ENCODE assay signal across 1 cellular context in genomic region chr22:46390652-46391301, GRCh38.
A peak's percentile ranks its signal among the peaks of the same experiment; 100 is the strongest.
TF ChIP-seq lines count a peak whose summit lies in the region.

No MANE protein-coding gene starts in this region.

TF ChIP-seq in HepG2, 621 proteins besides CTCF, POLR2A, EP300 and RAD21 (continued from another document and continues in another):
- TF ChIP-seq, protein P1, sequence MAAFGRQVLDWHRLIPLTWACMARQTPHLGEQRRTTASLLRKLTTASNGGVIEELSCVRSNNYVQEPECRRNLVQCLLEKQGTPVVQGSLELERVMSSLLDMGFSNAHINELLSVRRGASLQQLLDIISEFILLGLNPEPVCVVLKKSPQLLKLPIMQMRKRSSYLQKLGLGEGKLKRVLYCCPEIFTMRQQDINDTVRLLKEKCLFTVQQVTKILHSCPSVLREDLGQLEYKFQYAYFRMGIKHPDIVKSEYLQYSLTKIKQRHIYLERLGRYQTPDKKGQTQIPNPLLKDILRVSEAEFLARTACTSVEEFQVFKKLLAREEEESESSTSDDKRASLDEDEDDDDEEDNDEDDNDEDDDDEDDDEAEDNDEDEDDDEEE (CRISPR knock-in tag; IDR thresholded peaks at IDR 0.05), result peak; percentile 19; the same call in 1 of the 2 replicates
- no peak for TF ChIP-seq ZNF713 (CRISPR knock-in tag; IDR thresholded peaks at IDR 0.05)
- no peak for TF ChIP-seq MIER3 (CRISPR knock-in tag; IDR thresholded peaks at IDR 0.05; ENCODE audit: borderline replicate concordance)
- TF ChIP-seq ZFP37 (CRISPR knock-in tag; IDR thresholded peaks at IDR 0.05; ENCODE audit: borderline replicate concordance), result 0 out of 2 replicates have a peak, but pooled peaks have one; percentile 23
- TF ChIP-seq SOX13 (IDR thresholded peaks at IDR 0.05), result no peak
- no peak for TF ChIP-seq SOX13 (CRISPR knock-in tag; conservative IDR thresholded peaks at IDR 0.05 in 1 of 2, IDR thresholded peaks at IDR 0.05 in 1 of 2)
- TF ChIP-seq ZNF841 (CRISPR knock-in tag; IDR thresholded peaks at IDR 0.05; ENCODE audit: borderline replicate concordance), result no peak
- peak; percentile 62 for TF ChIP-seq PHF8 (CRISPR knock-in tag; IDR thresholded peaks at IDR 0.05)
- no peak for TF ChIP-seq HCFC1 (IDR thresholded peaks at IDR 0.05; ENCODE audit: low read depth, low read length)
- TF ChIP-seq, protein P2, sequence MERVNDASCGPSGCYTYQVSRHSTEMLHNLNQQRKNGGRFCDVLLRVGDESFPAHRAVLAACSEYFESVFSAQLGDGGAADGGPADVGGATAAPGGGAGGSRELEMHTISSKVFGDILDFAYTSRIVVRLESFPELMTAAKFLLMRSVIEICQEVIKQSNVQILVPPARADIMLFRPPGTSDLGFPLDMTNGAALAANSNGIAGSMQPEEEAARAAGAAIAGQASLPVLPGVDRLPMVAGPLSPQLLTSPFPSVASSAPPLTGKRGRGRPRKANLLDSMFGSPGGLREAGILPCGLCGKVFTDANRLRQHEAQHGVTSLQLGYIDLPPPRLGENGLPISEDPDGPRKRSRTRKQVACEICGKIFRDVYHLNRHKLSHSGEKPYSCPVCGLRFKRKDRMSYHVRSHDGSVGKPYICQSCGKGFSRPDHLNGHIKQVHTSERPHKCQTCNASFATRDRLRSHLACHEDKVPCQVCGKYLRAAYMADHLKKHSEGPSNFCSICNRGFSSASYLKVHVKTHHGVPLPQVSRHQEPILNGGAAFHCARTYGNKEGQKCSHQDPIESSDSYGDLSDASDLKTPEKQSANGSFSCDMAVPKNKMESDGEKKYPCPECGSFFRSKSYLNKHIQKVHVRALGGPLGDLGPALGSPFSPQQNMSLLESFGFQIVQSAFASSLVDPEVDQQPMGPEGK (CRISPR knock-in tag; IDR thresholded peaks at IDR 0.05), result peak; percentile 38; the same call in 1 of the 2 replicates
- peak; percentile 62 for TF ChIP-seq TBX2 (CRISPR knock-in tag; IDR thresholded peaks at IDR 0.05; ENCODE audit: borderline replicate concordance)
- peak; percentile 31; the same call in 1 of the 2 replicates for TF ChIP-seq ZNF580 (CRISPR knock-in tag; IDR thresholded peaks at IDR 0.05; ENCODE audit: borderline replicate concordance, low read depth)
- TF ChIP-seq, protein P3, sequence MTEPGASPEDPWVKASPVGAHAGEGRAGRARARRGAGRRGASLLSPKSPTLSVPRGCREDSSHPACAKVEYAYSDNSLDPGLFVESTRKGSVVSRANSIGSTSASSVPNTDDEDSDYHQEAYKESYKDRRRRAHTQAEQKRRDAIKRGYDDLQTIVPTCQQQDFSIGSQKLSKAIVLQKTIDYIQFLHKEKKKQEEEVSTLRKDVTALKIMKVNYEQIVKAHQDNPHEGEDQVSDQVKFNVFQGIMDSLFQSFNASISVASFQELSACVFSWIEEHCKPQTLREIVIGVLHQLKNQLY (CRISPR knock-in tag; IDR thresholded peaks at IDR 0.05), result no peak
- no peak for TF ChIP-seq TCF7L2 (IDR thresholded peaks at IDR 0.05; ENCODE audit: low read depth, low read length)
- no peak for TF ChIP-seq ZNF33A (CRISPR knock-in tag; IDR thresholded peaks at IDR 0.05; ENCODE audit: borderline replicate concordance)
- no peak for TF ChIP-seq ZNF18 (CRISPR knock-in tag; IDR thresholded peaks at IDR 0.05; ENCODE audit: insufficient replicate concordance)
- 0 out of 2 replicates have a peak, but pooled peaks have one; percentile 26 for TF ChIP-seq ATF2 (CRISPR knock-in tag; IDR thresholded peaks at IDR 0.05)
- TF ChIP-seq CENPX (CRISPR knock-in tag; IDR thresholded peaks at IDR 0.05), result no peak
- peak; percentile 4 for TF ChIP-seq TAF15 (IDR thresholded peaks at IDR 0.05; ENCODE audit: low read depth, low read length, poor library complexity, severe bottlenecking)
- TF ChIP-seq SIX1 (CRISPR knock-in tag; IDR thresholded peaks at IDR 0.05; ENCODE audit: borderline replicate concordance), result peak; percentile 56; the same call in 1 of the 2 replicates
- no peak for TF ChIP-seq KLF6 (CRISPR knock-in tag; IDR thresholded peaks at IDR 0.05)
- no peak for TF ChIP-seq ZFP36 (IDR thresholded peaks at IDR 0.05; ENCODE audit: borderline replicate concordance, low read depth, low read length, partially characterized antibody)
- no peak for TF ChIP-seq ZNF256 (CRISPR knock-in tag; conservative IDR thresholded peaks at IDR 0.05)
- TF ChIP-seq HDAC1 (CRISPR knock-in tag; IDR thresholded peaks at IDR 0.05), result peak; percentile 60; the same call in 1 of the 2 replicates
- no peak for TF ChIP-seq RFX3 (CRISPR knock-in tag; IDR thresholded peaks at IDR 0.05)
- TF ChIP-seq TGIF2 (CRISPR knock-in tag; IDR thresholded peaks at IDR 0.05), result 0 out of 2 replicates have a peak, but pooled peaks have one; percentile 31
- peak; percentile 45; the same call in 1 of the 2 replicates for TF ChIP-seq SPEN (CRISPR knock-in tag; IDR thresholded peaks at IDR 0.05; ENCODE audit: low read depth)
- no peak for TF ChIP-seq ZNF451 (CRISPR knock-in tag; IDR thresholded peaks at IDR 0.05)
- no peak for TF ChIP-seq AHDC1 (CRISPR knock-in tag; IDR thresholded peaks at IDR 0.05; ENCODE audit: borderline replicate concordance)
- no peak for TF ChIP-seq BORCS8-MEF2B (CRISPR knock-in tag; IDR thresholded peaks at IDR 0.05)
- TF ChIP-seq, protein P4, sequence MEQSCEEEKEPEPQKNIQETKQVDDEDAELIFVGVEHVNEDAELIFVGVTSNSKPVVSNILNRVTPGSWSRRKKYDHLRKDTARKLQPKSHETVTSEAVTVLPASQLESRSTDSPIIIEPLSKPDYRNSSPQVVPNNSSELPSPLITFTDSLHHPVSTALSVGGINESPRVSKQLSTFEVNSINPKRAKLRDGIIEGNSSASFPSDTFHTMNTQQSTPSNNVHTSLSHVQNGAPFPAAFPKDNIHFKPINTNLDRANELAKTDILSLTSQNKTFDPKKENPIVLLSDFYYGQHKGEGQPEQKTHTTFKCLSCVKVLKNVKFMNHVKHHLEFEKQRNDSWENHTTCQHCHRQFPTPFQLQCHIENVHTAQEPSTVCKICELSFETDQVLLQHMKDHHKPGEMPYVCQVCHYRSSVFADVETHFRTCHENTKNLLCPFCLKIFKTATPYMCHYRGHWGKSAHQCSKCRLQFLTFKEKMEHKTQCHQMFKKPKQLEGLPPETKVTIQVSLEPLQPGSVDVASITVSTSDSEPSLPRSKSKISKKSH (CRISPR knock-in tag; IDR thresholded peaks at IDR 0.05; ENCODE audit: borderline replicate concordance), result 0 out of 2 replicates have a peak, but pooled peaks have one; percentile 13
- peak; percentile 14; the same call in 1 of the 2 replicates for TF ChIP-seq DNMT1 (CRISPR knock-in tag; IDR thresholded peaks at IDR 0.05)
- no peak for TF ChIP-seq POGZ (CRISPR knock-in tag; IDR thresholded peaks at IDR 0.05)
- TF ChIP-seq, protein P5, sequence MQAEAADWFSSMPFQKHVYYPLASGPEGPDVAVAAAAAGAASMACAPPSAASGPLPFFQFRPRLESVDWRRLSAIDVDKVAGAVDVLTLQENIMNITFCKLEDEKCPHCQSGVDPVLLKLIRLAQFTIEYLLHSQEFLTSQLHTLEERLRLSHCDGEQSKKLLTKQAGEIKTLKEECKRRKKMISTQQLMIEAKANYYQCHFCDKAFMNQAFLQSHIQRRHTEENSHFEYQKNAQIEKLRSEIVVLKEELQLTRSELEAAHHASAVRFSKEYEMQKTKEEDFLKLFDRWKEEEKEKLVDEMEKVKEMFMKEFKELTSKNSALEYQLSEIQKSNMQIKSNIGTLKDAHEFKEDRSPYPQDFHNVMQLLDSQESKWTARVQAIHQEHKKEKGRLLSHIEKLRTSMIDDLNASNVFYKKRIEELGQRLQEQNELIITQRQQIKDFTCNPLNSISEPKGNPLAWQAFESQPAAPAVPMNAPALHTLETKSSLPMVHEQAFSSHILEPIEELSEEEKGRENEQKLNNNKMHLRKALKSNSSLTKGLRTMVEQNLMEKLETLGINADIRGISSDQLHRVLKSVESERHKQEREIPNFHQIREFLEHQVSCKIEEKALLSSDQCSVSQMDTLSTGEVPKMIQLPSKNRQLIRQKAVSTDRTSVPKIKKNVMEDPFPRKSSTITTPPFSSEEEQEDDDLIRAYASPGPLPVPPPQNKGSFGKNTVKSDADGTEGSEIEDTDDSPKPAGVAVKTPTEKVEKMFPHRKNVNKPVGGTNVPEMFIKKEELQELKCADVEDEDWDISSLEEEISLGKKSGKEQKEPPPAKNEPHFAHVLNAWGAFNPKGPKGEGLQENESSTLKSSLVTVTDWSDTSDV (CRISPR knock-in tag; IDR thresholded peaks at IDR 0.05), result no peak
- TF ChIP-seq SIN3B (IDR thresholded peaks at IDR 0.05; ENCODE audit: low read length), result no peak
- TF ChIP-seq, protein P6, sequence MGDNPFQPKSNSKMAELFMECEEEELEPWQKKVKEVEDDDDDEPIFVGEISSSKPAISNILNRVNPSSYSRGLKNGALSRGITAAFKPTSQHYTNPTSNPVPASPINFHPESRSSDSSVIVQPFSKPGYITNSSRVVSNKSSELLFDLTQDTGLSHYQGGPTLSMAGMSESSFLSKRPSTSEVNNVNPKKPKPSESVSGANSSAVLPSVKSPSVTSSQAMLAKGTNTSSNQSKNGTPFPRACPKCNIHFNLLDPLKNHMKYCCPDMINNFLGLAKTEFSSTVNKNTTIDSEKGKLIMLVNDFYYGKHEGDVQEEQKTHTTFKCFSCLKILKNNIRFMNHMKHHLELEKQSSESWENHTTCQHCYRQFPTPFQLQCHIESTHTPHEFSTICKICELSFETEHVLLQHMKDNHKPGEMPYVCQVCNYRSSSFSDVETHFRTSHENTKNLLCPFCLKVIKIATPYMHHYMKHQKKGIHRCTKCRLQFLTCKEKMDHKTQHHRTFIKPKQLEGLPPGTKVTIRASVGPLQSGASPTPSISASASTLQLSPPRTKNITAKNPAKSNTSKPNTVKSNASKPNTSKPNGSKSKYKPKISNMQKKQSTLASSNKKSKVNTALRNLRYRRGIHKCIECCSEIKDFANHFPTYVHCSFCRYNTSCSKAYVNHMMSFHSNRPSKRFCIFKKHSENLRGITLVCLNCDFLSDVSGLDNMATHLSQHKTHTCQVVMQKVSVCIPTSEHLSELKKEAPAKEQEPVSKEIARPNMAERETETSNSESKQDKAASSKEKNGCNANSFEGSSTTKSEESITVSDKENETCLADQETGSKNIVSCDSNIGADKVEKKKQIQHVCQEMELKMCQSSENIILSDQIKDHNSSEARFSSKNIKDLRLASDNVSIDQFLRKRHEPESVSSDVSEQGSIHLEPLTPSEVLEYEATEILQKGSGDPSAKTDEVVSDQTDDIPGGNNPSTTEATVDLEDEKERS (CRISPR knock-in tag; IDR thresholded peaks at IDR 0.05), result no peak
- no peak for TF ChIP-seq ZKSCAN1 (IDR thresholded peaks at IDR 0.05; ENCODE audit: low read length)
